In genomic region chr5:83815661-83816060, GRCh38 we compare ENCODE assay signal across 8 cellular contexts.
"Had no signal": no experiment of that assay in that cellular context is flagged by ENCODE, and none has a peak within 500 bp of the region (broad histone marks: within the 10 kb centered on the region; RNA-seq: fewer than 3 reads in every experiment).

No MANE protein-coding gene starts in this region.

- FAIRE-seq: G401.6, GM12878, GM12891, GM12892, GM18507, GM19239 had no signal

- DNase-seq: GDM1, GF-D8 had no signal
